ENCODE assay signal across 19 cellular contexts in genomic region chr7:119711104-119711503, GRCh38.
DNase-seq lines count a peak whose midpoint lies in the region; ATAC-seq, FAIRE-seq and TF ChIP-seq lines count a peak whose summit lies in the region.
"Had no signal": no experiment of that assay in that cellular context is flagged by ENCODE, and none has a peak within 500 bp of the region (broad histone marks: within the 10 kb centered on the region; RNA-seq: fewer than 3 reads in every experiment).

No MANE protein-coding gene starts in this region.

- H3K36me3 ChIP-seq in effector memory CD4-positive, alpha-beta T cell (ENCODE audit: control insufficient read depth, insufficient read depth, low read length): no peaks in the 10 kb centered on the region
- H3K36me3 ChIP-seq: colonic mucosa, esophagus muscularis mucosa, heart left ventricle, MG63 had no signal

- no peak overlapping the region for H3K27ac ChIP-seq in effector memory CD4-positive, alpha-beta T cell (ENCODE audit: insufficient read depth, low read length, poor library complexity, severe bottlenecking)
- no peak overlapping the region for H3K27ac ChIP-seq in caudate nucleus (ENCODE audit: low read depth, low read length)
- H3K27ac ChIP-seq: colonic mucosa, esophagus muscularis mucosa, heart left ventricle had no signal

- no peak overlapping the region for H3K4me3 ChIP-seq in GM12865 (ENCODE audit: low read depth, low read length)
- H3K4me3 ChIP-seq in effector memory CD4-positive, alpha-beta T cell (ENCODE audit: insufficient read depth, low read depth, low read length, poor library complexity, severe bottlenecking): no peak overlapping the region
- H3K4me3 ChIP-seq: colonic mucosa, esophagus muscularis mucosa, heart left ventricle, MG63 had no signal

- H3K4me1 ChIP-seq in effector memory CD4-positive, alpha-beta T cell (ENCODE audit: control insufficient read depth, insufficient read depth, low read length, poor library complexity, severe bottlenecking): no peaks in the 10 kb centered on the region
- H3K4me1 ChIP-seq: colonic mucosa, esophagus muscularis mucosa, heart left ventricle had no signal

- H3K9me3 ChIP-seq in effector memory CD4-positive, alpha-beta T cell (ENCODE audit: control insufficient read depth, low read length): no peaks in the 10 kb centered on the region
- H3K9me3 ChIP-seq: colonic mucosa, esophagus muscularis mucosa, MG63 had no signal

- no peak for TF ChIP-seq CTCF in GM12865 (IDR thresholded peaks at IDR 0.05; ENCODE audit: insufficient read depth, low read depth, low read length, missing control alignments)

- DNase-seq in GM12865 (ENCODE audit: low read depth) (peak; percentile 49), GM19239 (ENCODE audit: insufficient read length, low spot score) (peak; percentile 0), hippocampal formation (lab: John Stamatoyannopoulos, UW) (no peak), caudate nucleus (lab: John Stamatoyannopoulos, UW) (no peak), CD1c-positive myeloid dendritic cell (ENCODE audit: extremely low spot score) (no peak)
- no peak for DNase-seq in effector memory CD4-positive, alpha-beta T cell
- DNase-seq: activated CD4-positive, alpha-beta T cell treated with anti-CD3 and anti-CD28 coated beads for 4 hours; activated T-cell treated with anti-CD3 and anti-CD28 coated beads, Interleukin-2, amount 50 U/mL, for 1 hour; colonic mucosa; H9; heart left ventricle; left cardiac atrium; MG63; Right ventricle myocardium superior; stimulated activated CD4-positive, alpha-beta T cell treated with anti-CD3 and anti-CD28 coated beads, Interleukin-12 subunit alpha, Interleukin-12 subunit beta, amount 100 ng/mL, for 4 hours; T-helper 9 cell had no signal

- peak; percentile 33 for FAIRE-seq in GM19239 (lab: Jason Lieb, UNC)

- peak; percentile 86 for ATAC-seq in HG02884 (IDR thresholded peaks at IDR 0.05; ENCODE audit: unreplicated experiment)
- ATAC-seq in HG03469 (IDR thresholded peaks at IDR 0.05; ENCODE audit: unreplicated experiment): peak; percentile 74
- ATAC-seq: heart left ventricle, left cardiac atrium had no signal

- H3K27me3 ChIP-seq in effector memory CD4-positive, alpha-beta T cell (replicated peaks; ENCODE audit: control insufficient read depth, insufficient read depth, low read length, poor library complexity, severe bottlenecking): no peaks in the 10 kb centered on the region
- H3K27me3 ChIP-seq: colonic mucosa, esophagus muscularis mucosa, heart left ventricle, MG63 had no signal

Comparison
In these comparisons a context has a peak if more than half of its experiments do, and no peak if none do; other contexts are left out.
1. DNase-seq: peak in GM12865 (single experiment) and GM19239 (single experiment); none in effector memory CD4-positive, alpha-beta T cell (0 of 3), hippocampal formation (0 of 2), caudate nucleus (0 of 61) and CD1c-positive myeloid dendritic cell (single experiment).